10 cellular contexts compared by ENCODE assay signal in genomic region chr6:4402477-4402976, GRCh38.
A peak's percentile ranks its signal among the peaks of the same experiment; 100 is the strongest.
DNase-seq lines count a peak whose midpoint lies in the region; ATAC-seq and TF ChIP-seq lines count a peak whose summit lies in the region.
"Had no signal": no experiment of that assay in that cellular context is flagged by ENCODE, and none has a peak within 500 bp of the region (broad histone marks: within the 10 kb centered on the region; RNA-seq: fewer than 3 reads in every experiment).

No MANE protein-coding gene starts in this region.

- H3K36me3 ChIP-seq in left lung = no peaks in the 10 kb centered on the region

- H3K27me3 Mint-ChIP-seq in CD14-positive monocyte (ENCODE audit: low read depth in 3 of 3) = peaks cover 5 to 13% (median 10%) of the 10 kb centered on the region in 3 donors

- H3K27me3 ChIP-seq in left lung = no peaks in the 10 kb centered on the region
- H3K27me3 ChIP-seq: BLaER1 treated with 17β-estradiol and CSF1 and Interleukin-3, amounts not matched to agents 10 nM and 100 nM had no signal

- peak overlapping the region; percentile 86 for H3K27ac ChIP-seq in 22Rv1
- peak overlapping the region in 1 of 2 donors; percentile 52 for H3K27ac ChIP-seq in coronary artery
- H3K27ac ChIP-seq in left lung = no peak overlapping the region
- H3K27ac ChIP-seq: BLaER1 treated with 17β-estradiol and CSF1 and Interleukin-3, amounts not matched to agents 10 nM and 100 nM had no signal

- intact Hi-C loops in left lung (cut with DNase I) = no loop called here
- intact Hi-C loops in CD14-positive monocyte (cut with micrococcal nuclease) = no loop called here

- peaks cover 6 to 14% (median 10%) of the 10 kb centered on the region in 7 donors for H3K9me3 Mint-ChIP-seq in CD14-positive monocyte

- H3K4me3 ChIP-seq in coronary artery = peak overlapping the region; percentile 51
- H3K4me3 ChIP-seq in left lung = no peak overlapping the region
- H3K4me3 ChIP-seq: BLaER1 treated with 17β-estradiol and CSF1 and Interleukin-3, amounts not matched to agents 10 nM and 100 nM had no signal

- peak; percentile 76 for ATAC-seq in left lung

- no peak overlapping the region for H3K4me3 Mint-ChIP-seq in CD14-positive monocyte

- H3K4me1 Mint-ChIP-seq in CD14-positive monocyte = peaks cover 18% of the 10 kb centered on the region

- no peak overlapping the region for H3K27ac Mint-ChIP-seq in CD14-positive monocyte

- peak; percentile 90 for DNase-seq in LHCN-M2 (ENCODE audit: low read depth)
- DNase-seq in coronary artery (ENCODE audit: low spot score) = no peak
- DNase-seq in left lung = no peak
- DNase-seq in CD14-positive monocyte (ENCODE audit: low spot score) = no peak
- no peak for DNase-seq in NCI-H510A (lab: John Stamatoyannopoulos, UW)
- no peak for DNase-seq in NCI-H2196 treated with DMSO at 0.1 percent for 48 hours (lab: John Stamatoyannopoulos, UW; ENCODE audit: unreplicated experiment)
- DNase-seq in NCI-H1092 (lab: John Stamatoyannopoulos, UW) = no peak
- DNase-seq: stimulated activated CD4-positive, alpha-beta T cell treated with anti-CD3 and anti-CD28 coated beads, Interleukin-2, amount 100 ng/mL, for 48 hours had no signal

- TF ChIP-seq CTCF in 22Rv1 (IDR thresholded peaks at IDR 0.05) (no peak), coronary artery (IDR thresholded peaks at IDR 0.05) (no peak), left lung (IDR thresholded peaks at IDR 0.05) (no peak), CD14-positive monocyte (IDR thresholded peaks at IDR 0.05) (no peak)

- H3K4me1 ChIP-seq in left lung = no peaks in the 10 kb centered on the region

- no peaks in the 10 kb centered on the region for H3K9me3 ChIP-seq in left lung

- H3K36me3 Mint-ChIP-seq in CD14-positive monocyte = peaks cover 6 to 7% of the 10 kb centered on the region in 2 donors
